ENCODE assay signal across 15 cellular contexts in the genomic region with DNA sequence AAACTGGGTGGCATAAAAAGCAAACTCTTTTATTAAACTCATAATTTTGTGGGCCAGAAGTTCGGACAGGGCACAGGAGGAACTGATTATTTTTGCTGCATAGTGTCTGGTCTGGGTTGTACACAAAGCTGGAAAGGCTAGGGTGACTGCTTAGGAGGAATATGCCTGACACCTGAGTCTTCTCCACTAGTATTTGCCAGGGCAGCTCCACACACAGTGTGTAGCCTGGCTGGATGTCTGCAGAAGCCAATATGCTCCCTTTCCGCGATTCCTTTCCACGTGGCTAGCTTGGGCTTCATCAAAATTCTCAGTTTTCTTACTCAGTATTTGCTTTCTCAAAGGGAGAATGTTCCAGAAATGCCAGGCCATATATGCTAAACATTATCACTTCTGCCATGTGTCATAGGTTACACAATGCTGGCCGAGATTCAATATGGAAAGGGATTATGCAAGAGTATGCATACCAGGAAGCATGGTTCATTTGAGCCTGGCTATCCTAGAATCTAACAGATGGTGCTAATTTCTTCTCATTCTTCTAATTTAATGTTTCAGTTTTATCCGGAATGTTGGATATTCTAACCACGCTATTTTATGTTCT.
A peak's percentile ranks its signal among the peaks of the same experiment; 100 is the strongest.
DNase-seq lines count a peak whose midpoint lies in the region; ATAC-seq, FAIRE-seq and TF ChIP-seq lines count a peak whose summit lies in the region.
"Had no signal": no experiment of that assay in that cellular context is flagged by ENCODE, and none has a peak within 500 bp of the region (broad histone marks: within the 10 kb centered on the region; RNA-seq: fewer than 3 reads in every experiment).

No MANE protein-coding gene starts in this region.

- no peak overlapping the region for H3K9ac ChIP-seq in endothelial cell of umbilical vein (replicated peaks; ENCODE audit: extremely low read depth, insufficient read depth, low read length)

- no peak for TF ChIP-seq POLR2A in endothelial cell of umbilical vein (IDR thresholded peaks at IDR 0.05; ENCODE audit: low read depth, low read length)

- H2AFZ ChIP-seq in endothelial cell of umbilical vein (ENCODE audit: low read depth, low read length), result no peak overlapping the region

- FAIRE-seq in endothelial cell of umbilical vein (lab: Jason Lieb, UNC), result no peak

- BruUV-seq in endothelial cell of umbilical vein (replicated peaks; lab: Mats Ljungman, UMichigan), result no TSS peak

- H3K4me1 ChIP-seq in endothelial cell of umbilical vein (ENCODE audit: control insufficient read depth, extremely low read depth, insufficient read depth, low read length), result no peaks in the 10 kb centered on the region
- H3K4me1 ChIP-seq: ascending aorta, gastroesophageal sphincter, HAP-1, thyroid gland had no signal

- H3K9me3 ChIP-seq in endothelial cell of umbilical vein (replicated peaks; ENCODE audit: control insufficient read depth, insufficient read depth, low read length), result no peaks in the 10 kb centered on the region
- H3K9me3 ChIP-seq: ascending aorta, gastroesophageal sphincter, HAP-1, thyroid gland had no signal

- TF ChIP-seq CTCF in endothelial cell of umbilical vein (IDR thresholded peaks at IDR 0.05; ENCODE audit: extremely low read depth in 1 of 2, insufficient read depth in 1 of 2, low read depth in 1 of 2, low read length in 2 of 2), result no peak
- no peak for TF ChIP-seq CTCF in omental fat pad (IDR thresholded peaks at IDR 0.05)
- no peak for TF ChIP-seq CTCF in GM20000 (IDR thresholded peaks at IDR 0.05; ENCODE audit: extremely low read depth, missing control alignments)

- H3K27ac ChIP-seq in endothelial cell of umbilical vein (ENCODE audit: insufficient read depth, low read depth, low read length), result no peak overlapping the region
- H3K27ac ChIP-seq: ascending aorta, gastroesophageal sphincter, thyroid gland, VCaP had no signal

- dilution Hi-C loops in endothelial cell of umbilical vein (cut with MboI; ENCODE audit: extremely low pct_ligation_motif_present, low sequenced_read_pairs), result no loop called here

- DNase-seq in GM03348 (ENCODE audit: low spot score) (peak; percentile 74), NCI-H446 treated with DMSO at 0.1 percent for 48 hours (lab: John Stamatoyannopoulos, UW) (peak; percentile 91), endothelial cell of umbilical vein (ENCODE audit: low read depth, low spot score) (peak; percentile 5), omental fat pad (ENCODE audit: low spot score) (no peak), NCI-H2081 treated with DMSO at 0.1 percent for 48 hours (lab: John Stamatoyannopoulos, UW) (no peak), GM20000 (ENCODE audit: low spot score) (no peak), NCI-H345 treated with DMSO at 0.1 percent for 48 hours (lab: John Stamatoyannopoulos, UW; ENCODE audit: unreplicated experiment) (no peak), GDM1 (lab: John Stamatoyannopoulos, UW) (no peak)
- DNase-seq: activated T-cell treated with anti-CD3 and anti-CD28 coated beads for 4 hours, NCI-H1092 treated with DMSO at 0.1 percent for 48 hours, thyroid gland had no signal

- no peaks in the 10 kb centered on the region for H3K79me2 ChIP-seq in endothelial cell of umbilical vein (ENCODE audit: control insufficient read depth, insufficient read depth, low read length)

- H3K4me3 ChIP-seq in endothelial cell of umbilical vein (replicated peaks in 1 of 3; ENCODE audit: insufficient read depth in 1 of 3, low read depth in 1 of 3, low read length in 3 of 3), result no peak overlapping the region
- H3K4me3 ChIP-seq: ascending aorta, gastroesophageal sphincter, HAP-1, thyroid gland had no signal

- peak; percentile 82 for ATAC-seq in omental fat pad (ENCODE audit: low FRiP score)
- ATAC-seq: gastroesophageal sphincter had no signal

- H3K4me2 ChIP-seq in endothelial cell of umbilical vein (ENCODE audit: insufficient read depth, low read length), result no peak overlapping the region

- CTCF ChIA-PET in endothelial cell of umbilical vein (lab: Charles Lee), result no interaction called here

- intact Hi-C loops in endothelial cell of umbilical vein (cut with micrococcal nuclease), result no loop called here

- H3K27me3 ChIP-seq in endothelial cell of umbilical vein (ENCODE audit: control insufficient read depth in 2 of 2, insufficient read depth in 2 of 2, low read length in 2 of 2), result no peaks in the 10 kb centered on the region
- H3K27me3 ChIP-seq: ascending aorta, gastroesophageal sphincter, thyroid gland had no signal

- H3K9me1 ChIP-seq in endothelial cell of umbilical vein (replicated peaks; ENCODE audit: control insufficient read depth, extremely low read depth, insufficient read depth, low read length), result no peaks in the 10 kb centered on the region

- POLR2A ChIA-PET in endothelial cell of umbilical vein (lab: Charles Lee), result no interaction called here

- H3K36me3 ChIP-seq in endothelial cell of umbilical vein (ENCODE audit: control insufficient read depth in 2 of 2, extremely low read depth in 1 of 2, insufficient read depth in 2 of 2, low read length in 2 of 2), result no peaks in the 10 kb centered on the region
- H3K36me3 ChIP-seq: ascending aorta, gastroesophageal sphincter, HAP-1, thyroid gland had no signal

- H4K20me1 ChIP-seq in endothelial cell of umbilical vein (replicated peaks; ENCODE audit: control insufficient read depth, extremely low read depth, insufficient read depth, low read length), result no peaks in the 10 kb centered on the region

TF ChIP-seq in endothelial cell of umbilical vein, 7 proteins besides CTCF, POLR2A, EP300 and RAD21:
- TF ChIP-seq, protein P1, sequence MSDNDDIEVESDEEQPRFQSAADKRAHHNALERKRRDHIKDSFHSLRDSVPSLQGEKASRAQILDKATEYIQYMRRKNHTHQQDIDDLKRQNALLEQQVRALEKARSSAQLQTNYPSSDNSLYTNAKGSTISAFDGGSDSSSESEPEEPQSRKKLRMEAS (IDR thresholded peaks at IDR 0.05; ENCODE audit: insufficient read depth, insufficient read length), result no peak
- TF ChIP-seq JUN (IDR thresholded peaks at IDR 0.05; ENCODE audit: borderline replicate concordance, insufficient read depth, insufficient read length, low read depth) (no peak), POLR2AphosphoS5 (IDR thresholded peaks at IDR 0.05; ENCODE audit: insufficient read depth, low read depth, low read length) (no peak), FOS (IDR thresholded peaks at IDR 0.05; ENCODE audit: borderline replicate concordance, insufficient read depth, low read length) (no peak), MYC (IDR thresholded peaks at IDR 0.05; ENCODE audit: low read depth, low read length) (no peak), GATA2 (IDR thresholded peaks at IDR 0.05; ENCODE audit: insufficient read depth, insufficient read length, low read depth, low read length) (no peak), EZH2 (IDR thresholded peaks at IDR 0.05; ENCODE audit: borderline replicate concordance, low read depth, low read length, severe bottlenecking) (no peak)

Comparison
In these comparisons a context has a peak if more than half of its experiments do, and no peak if none do; other contexts are left out.
1. DNase-seq: peak in GM03348 (single experiment), NCI-H446 treated with DMSO at 0.1 percent for 48 hours (single experiment) and endothelial cell of umbilical vein (single experiment); none in omental fat pad (single experiment), NCI-H2081 treated with DMSO at 0.1 percent for 48 hours (single experiment), GM20000 (single experiment), NCI-H345 treated with DMSO at 0.1 percent for 48 hours (single experiment) and GDM1 (single experiment).